In genomic region chr6:53282234-53282633, GRCh38 we compare ENCODE assay signal across 1 cellular context.
TF ChIP-seq lines count a peak whose summit lies in the region.

No MANE protein-coding gene starts in this region.

TF ChIP-seq in WTC11, 78 proteins besides CTCF, POLR2A, EP300 and RAD21 (continued from another document):
- TF ChIP-seq HMGXB4 (CRISPR knock-in tag; IDR thresholded peaks at IDR 0.05) (no peak), ZNF416 (CRISPR knock-in tag; IDR thresholded peaks at IDR 0.05) (no peak)
